10 cellular contexts compared by ENCODE assay signal in genomic region chr11:48005878-48006277, GRCh38. TPM values are rescaled to one million over a fixed set of nuclear protein-coding genes. Genes with fewer than 3 reads are reported as not detected.
DNase-seq lines count a peak whose midpoint lies in the region; ATAC-seq and TF ChIP-seq lines count a peak whose summit lies in the region.
"Had no signal": no experiment of that assay in that cellular context is flagged by ENCODE, and none has a peak within 500 bp of the region (broad histone marks: within the 10 kb centered on the region; RNA-seq: fewer than 3 reads in every experiment).

No MANE protein-coding gene starts in this region.

- ATAC-seq in HG03045 (IDR thresholded peaks at IDR 0.05; ENCODE audit: unreplicated experiment) (no peak), GM18511 (IDR thresholded peaks at IDR 0.05; ENCODE audit: unreplicated experiment) (no peak)

- no peaks in the 10 kb centered on the region for H3K9me3 Mint-ChIP-seq in activated naive CD8-positive, alpha-beta T cell (ENCODE audit: low read depth)
- H3K9me3 Mint-ChIP-seq in neural progenitor cell = no peaks in the 10 kb centered on the region

- H3K4me2 ChIP-seq in neural progenitor cell (peak overlapping the region; percentile 54), smooth muscle cell (no peak overlapping the region)

- H3K4me1 Mint-ChIP-seq in activated naive CD8-positive, alpha-beta T cell (ENCODE audit: low read depth) = peaks cover 78% of the 10 kb centered on the region
- peaks cover 42% of the 10 kb centered on the region for H3K4me1 Mint-ChIP-seq in neural progenitor cell

- H3K4me3 Mint-ChIP-seq in activated naive CD8-positive, alpha-beta T cell = peak overlapping the region; percentile 77
- peak overlapping the region; percentile 35 for H3K4me3 Mint-ChIP-seq in neural progenitor cell

- H3K4me3 ChIP-seq in neural progenitor cell = no peak overlapping the region
- no peak overlapping the region for H3K4me3 ChIP-seq in smooth muscle cell

- H3K27ac ChIP-seq in neural progenitor cell = no peak overlapping the region
- H3K27ac ChIP-seq in smooth muscle cell (ENCODE audit: low read depth) = no peak overlapping the region

- peak; percentile 28 for DNase-seq in DMS79 (lab: John Stamatoyannopoulos, UW)
- peak; percentile 48 for DNase-seq in NCI-H2196 (lab: John Stamatoyannopoulos, UW; ENCODE audit: unreplicated experiment)
- DNase-seq in neural progenitor cell (ENCODE audit: low spot score) = peak; percentile 86
- DNase-seq in hypothalamus (lab: John Stamatoyannopoulos, UW) = no peak
- DNase-seq in smooth muscle cell (lab: John Stamatoyannopoulos, UW; ENCODE audit: unreplicated experiment) = no peak
- DNase-seq: cortex of kidney, islet precursor cell had no signal

- peaks cover 16% of the 10 kb centered on the region for H3F3A ChIP-seq in neural progenitor cell (ENCODE audit: low read depth)
- H3F3A ChIP-seq in smooth muscle cell (ENCODE audit: low read depth) = no peaks in the 10 kb centered on the region

- H3K9ac ChIP-seq in neural progenitor cell (no peak overlapping the region), smooth muscle cell (ENCODE audit: low read depth) (no peak overlapping the region)

- H3K4me1 ChIP-seq in neural progenitor cell (peaks cover 32% of the 10 kb centered on the region), smooth muscle cell (ENCODE audit: low read depth) (peaks cover 6% of the 10 kb centered on the region)

- H3K36me3 ChIP-seq in neural progenitor cell (no peaks in the 10 kb centered on the region), smooth muscle cell (ENCODE audit: low read depth) (no peaks in the 10 kb centered on the region)

- peaks cover 4% of the 10 kb centered on the region for H3K36me3 Mint-ChIP-seq in activated naive CD8-positive, alpha-beta T cell
- no peaks in the 10 kb centered on the region for H3K36me3 Mint-ChIP-seq in neural progenitor cell

- no peaks in the 10 kb centered on the region for H3K9me3 ChIP-seq in neural progenitor cell (ENCODE audit: low read depth)
- H3K9me3 ChIP-seq in smooth muscle cell (replicated peaks; ENCODE audit: low read depth) = no peaks in the 10 kb centered on the region

- H3K27me3 ChIP-seq in neural progenitor cell = no peaks in the 10 kb centered on the region
- H3K27me3 ChIP-seq in smooth muscle cell (ENCODE audit: low read depth) = no peaks in the 10 kb centered on the region

- H3K79me2 ChIP-seq in neural progenitor cell (ENCODE audit: low read depth) (peaks cover 59% of the 10 kb centered on the region), smooth muscle cell (ENCODE audit: low read depth) (no peaks in the 10 kb centered on the region)

- no peak overlapping the region for H2AFZ ChIP-seq in neural progenitor cell (replicated peaks)
- H2AFZ ChIP-seq in smooth muscle cell (ENCODE audit: low read depth) = no peak overlapping the region

- H4K20me1 ChIP-seq in neural progenitor cell (ENCODE audit: low read depth) (peaks cover 59% of the 10 kb centered on the region), smooth muscle cell (ENCODE audit: low read depth) (no peaks in the 10 kb centered on the region)

- no peaks in the 10 kb centered on the region for H3K27me3 Mint-ChIP-seq in activated naive CD8-positive, alpha-beta T cell
- H3K27me3 Mint-ChIP-seq in neural progenitor cell (ENCODE audit: insufficient read depth, low read depth) = peaks cover 8% of the 10 kb centered on the region

- WGBS in smooth muscle cell (ENCODE audit: low lambda C conversion rate) = 80% methylated on average over 5 of the region's 5 CpGs

- no peak for TF ChIP-seq CTCF in neural progenitor cell (IDR thresholded peaks at IDR 0.05)
- no peak for TF ChIP-seq CTCF in smooth muscle cell (IDR thresholded peaks at IDR 0.05; ENCODE audit: borderline replicate concordance, insufficient read depth, poor library complexity, severe bottlenecking)

- H3K27ac Mint-ChIP-seq in activated naive CD8-positive, alpha-beta T cell = peak overlapping the region; percentile 99
- peak overlapping the region; percentile 18 for H3K27ac Mint-ChIP-seq in neural progenitor cell

RNA-seq across cellular contexts. Expression of gene PTPRJ, which starts 25.5 kb away (rescaled TPM):
- 17.3 and 28.0 TPM in 2 replicates for total RNA-seq in neural progenitor cell (ENCODE audit: low replicate concordance)
- 2.6 and 6.3 TPM in 2 replicates for total RNA-seq in smooth muscle cell
- polyA plus RNA-seq in smooth muscle cell = 1.5 and 1.7 TPM in 2 replicates

Comparison
In these comparisons a context has a peak if more than half of its experiments do, and no peak if none do; other contexts are left out.
1. DNase-seq: peak in DMS79 (single experiment), NCI-H2196 (single experiment) and neural progenitor cell (single experiment); none in hypothalamus (0 of 51) and smooth muscle cell (single experiment).